In genomic region chr5:68057186-68057585, GRCh38 we compare ENCODE assay signal across 30 cellular contexts.
"Had no signal": no experiment of that assay in that cellular context is flagged by ENCODE, and none has a peak within 500 bp of the region (broad histone marks: within the 10 kb centered on the region; RNA-seq: fewer than 3 reads in every experiment).

No MANE protein-coding gene starts in this region.

- H3K4me3 Mint-ChIP-seq: naive thymus-derived CD4-positive, alpha-beta T cell; natural killer cell treated with Interleukin-12 subunit alpha and Interleukin-12 subunit beta and Interleukin-15 and Interleukin-18, amount 100 ng/mL, for 72 hours; neural crest cell; stimulated activated effector memory CD8-positive, alpha-beta T cell treated with anti-CD3 and anti-CD28 coated beads, Interleukin-12 subunit alpha, Interleukin-12 subunit beta, amount 100 ng/mL, for 72 hours; stimulated activated naive CD8-positive, alpha-beta T cell treated with anti-CD3 and anti-CD28 coated beads, Interleukin-15, Interleukin-2, amounts not matched to agents 100 ng/mL and 50 ng/mL, for 24 hours had no signal

- H3K9me3 Mint-ChIP-seq: stimulated activated effector memory CD8-positive, alpha-beta T cell treated with anti-CD3 and anti-CD28 coated beads, Interleukin-12 subunit alpha, Interleukin-12 subunit beta, amount 100 ng/mL, for 72 hours had no signal

- H3K36me3 Mint-ChIP-seq: stimulated activated effector memory CD8-positive, alpha-beta T cell treated with anti-CD3 and anti-CD28 coated beads, Interleukin-12 subunit alpha, Interleukin-12 subunit beta, amount 100 ng/mL, for 72 hours had no signal

- H3K4me1 Mint-ChIP-seq: stimulated activated effector memory CD8-positive, alpha-beta T cell treated with anti-CD3 and anti-CD28 coated beads, Interleukin-12 subunit alpha, Interleukin-12 subunit beta, amount 100 ng/mL, for 72 hours had no signal

- H3K79me2 ChIP-seq: parathyroid adenoma had no signal

- H3K4me3 ChIP-seq: heart right ventricle, left ventricle myocardium inferior, lung, mucosa of descending colon, right atrium auricular region, skin epidermis, spleen, suprapubic skin, thoracic aorta, tibial artery, upper lobe of right lung had no signal

- H3K27me3 Mint-ChIP-seq: progenitor cell of endocrine pancreas had no signal

- FAIRE-seq: keratinocyte, urothelium cell line had no signal

- H3K27ac ChIP-seq: heart right ventricle, left ventricle myocardium inferior, parathyroid adenoma, right atrium auricular region, skin epidermis, spleen, suprapubic skin, thoracic aorta, tibial artery, upper lobe of right lung had no signal

- H3K36me3 ChIP-seq: heart right ventricle, left ventricle myocardium inferior, right atrium auricular region, spleen, suprapubic skin, thoracic aorta, tibial artery, upper lobe of right lung had no signal

- H3K4me1 ChIP-seq: parathyroid adenoma had no signal

- DNase-seq: heart right ventricle; hippocampal formation; kidney glomerular epithelial cell; left cardiac atrium; left ventricle myocardium inferior; mesendoderm; midbrain; mucosa of descending colon; naive thymus-derived CD4-positive, alpha-beta T cell; nucleus accumbens; spleen; stimulated activated CD4-positive, alpha-beta T cell treated with anti-CD3 and anti-CD28 coated beads, Interleukin-4, amount 100 ng/mL, for 24 hours; stimulated activated naive CD4-positive, alpha-beta T cell; tibial artery; trophoblast cell; upper lobe of right lung had no signal

- H3K27me3 ChIP-seq: heart right ventricle, right atrium auricular region, spleen, suprapubic skin, tibial artery, upper lobe of right lung had no signal

- H2AFZ ChIP-seq: parathyroid adenoma had no signal

- H3K27ac Mint-ChIP-seq: naive thymus-derived CD4-positive, alpha-beta T cell; natural killer cell treated with Interleukin-12 subunit alpha and Interleukin-12 subunit beta and Interleukin-15 and Interleukin-18, amount 100 ng/mL, for 72 hours; progenitor cell of endocrine pancreas; stimulated activated effector memory CD8-positive, alpha-beta T cell treated with anti-CD3 and anti-CD28 coated beads, Interleukin-12 subunit alpha, Interleukin-12 subunit beta, amount 100 ng/mL, for 72 hours; stimulated activated naive CD8-positive, alpha-beta T cell treated with anti-CD3 and anti-CD28 coated beads, Interleukin-15, Interleukin-2, amounts not matched to agents 100 ng/mL and 50 ng/mL, for 24 hours had no signal

- ATAC-seq: heart right ventricle; left cardiac atrium; mucosa of descending colon; naive thymus-derived CD4-positive, alpha-beta T cell; natural killer cell treated with Interleukin-12 subunit alpha and Interleukin-12 subunit beta and Interleukin-15 and Interleukin-18, amount 100 ng/mL, for 72 hours; sciatic nerve; stimulated activated effector memory CD8-positive, alpha-beta T cell treated with anti-CD3 and anti-CD28 coated beads, Interleukin-12 subunit alpha, Interleukin-12 subunit beta, amount 100 ng/mL, for 72 hours; upper lobe of right lung had no signal

- H3K9me3 ChIP-seq: mucosa of descending colon, thoracic aorta, tibial artery, upper lobe of right lung had no signal
